Comparison of ENCODE assay signal across 18 cellular contexts in genomic region chrX:1649623-1650022, GRCh38. TPM values are rescaled to one million over a fixed set of nuclear protein-coding genes. Genes with fewer than 3 reads are reported as not detected.
DNase-seq lines count a peak whose midpoint lies in the region; ATAC-seq and TF ChIP-seq lines count a peak whose summit lies in the region.
"Had no signal": no experiment of that assay in that cellular context is flagged by ENCODE, and none has a peak within 500 bp of the region (broad histone marks: within the 10 kb centered on the region; RNA-seq: fewer than 3 reads in every experiment).

No MANE protein-coding gene starts in this region.

- no peaks in the 10 kb centered on the region for H3K79me2 ChIP-seq in PC-9 (ENCODE audit: low read depth)

- WGBS in neuronal stem cell (ENCODE audit: extremely low coverage in 2 of 2, insufficient read length in 2 of 2, insufficient replicate concordance in 1 of 2), 2 donors, result no CpG with 5 or more reads among the region's 7 CpGs
- 31 to 43% methylated on average over 7 of the region's 7 CpGs for WGBS in heart right ventricle, 2 donors

- H3F3A ChIP-seq in PC-9 (ENCODE audit: insufficient read depth, low read depth), result no peaks in the 10 kb centered on the region

- POLR2A ChIA-PET in PC-9 (lab: Charles Lee; ENCODE audit: unreplicated experiment), result no interaction called here

- no peaks in the 10 kb centered on the region for H3K79me1 ChIP-seq in neuronal stem cell (ENCODE audit: low read depth, low read length)

- H2BK5ac ChIP-seq in neuronal stem cell (ENCODE audit: low read length), result no peak overlapping the region

- H3K4me2 ChIP-seq in PC-9, result peak overlapping the region; percentile 34; the same call in 1 of the 2 replicates
- H3K4me2 ChIP-seq in neuronal stem cell (ENCODE audit: insufficient read depth, low read length, poor library complexity, severe bottlenecking), result peak overlapping the region; percentile 18

- peaks cover 9% of the 10 kb centered on the region; the same call in 1 of the 2 replicates for H3K27me3 ChIP-seq in PC-9 (ENCODE audit: insufficient read depth, low read depth)
- H3K27me3 ChIP-seq in neuronal stem cell (ENCODE audit: control insufficient read depth in 3 of 3, insufficient read depth in 3 of 3, low read depth in 1 of 3, low read length in 3 of 3), result peaks cover 0 to 2% (median 0%) of the 10 kb centered on the region in 3 experiments
- H3K27me3 ChIP-seq in heart right ventricle, result peaks cover 0 to 22% (median 0%) of the 10 kb centered on the region in 7 donors
- H3K27me3 ChIP-seq: upper lobe of right lung had no signal

- intact Hi-C loops in PC-9 (cut with micrococcal nuclease; ENCODE audit: unreplicated experiment) (loop anchor here (5.0 to 10.0 kb wide), 2 partner anchors 978 to 1165 kb away; no protein-coding TSS in a partner anchor), heart right ventricle (cut with DNase I) (loop anchor here in 7 of 10 donors (2.0 to 10.0 kb wide), 6 partner anchors 943 to 1175 kb away; partner anchors contain the start of gene GYG2 (in 2 of the 7))

- DNase-seq in EH (ENCODE audit: low read depth), result peak; percentile 9
- no peak for DNase-seq in PC-9
- DNase-seq in fibroblast of the aortic adventitia (ENCODE audit: low read depth), result no peak
- peak; percentile 63 for DNase-seq in neuronal stem cell (ENCODE audit: low spot score)
- DNase-seq in heart right ventricle, result no peak
- DNase-seq in NCI-H748 (lab: John Stamatoyannopoulos, UW; ENCODE audit: unreplicated experiment), result no peak
- DNase-seq in inferior parietal cortex (ENCODE audit: extremely low spot score), result no peak
- DNase-seq in NCI-H2227 (lab: John Stamatoyannopoulos, UW; ENCODE audit: unreplicated experiment), result no peak
- DNase-seq: activated CD4-positive, alpha-beta T cell treated with anti-CD3 and anti-CD28 coated beads for 1 hour; activated naive CD8-positive, alpha-beta T cell treated with anti-CD3 and anti-CD28 coated beads, Interleukin-2, amount 50 U/mL, for 24 hours; CD4-positive, alpha-beta T cell; KG1; kidney; NCI-H1417 treated with DMSO at 0.1 percent for 48 hours; NCI-H69; upper lobe of right lung had no signal

- no peak overlapping the region for H3K9ac ChIP-seq in neuronal stem cell (ENCODE audit: low read depth, low read length, poor library complexity)

- H3K18ac ChIP-seq in neuronal stem cell (ENCODE audit: low read length), result no peak overlapping the region

- no peak overlapping the region for H3K27ac ChIP-seq in PC-9
- no peak overlapping the region for H3K27ac ChIP-seq in neuronal stem cell (replicated peaks; ENCODE audit: low read length)
- no peak overlapping the region for H3K27ac ChIP-seq in heart right ventricle
- H3K27ac ChIP-seq: RWPE1, upper lobe of right lung had no signal

- H4K20me1 ChIP-seq in PC-9 (ENCODE audit: insufficient read depth), result no peaks in the 10 kb centered on the region

- CTCF ChIA-PET in PC-9 (lab: Charles Lee), result no interaction called here

- H3K9me2 ChIP-seq in PC-9 (ENCODE audit: insufficient read depth), result no peaks in the 10 kb centered on the region

- no peak overlapping the region for H2AK5ac ChIP-seq in neuronal stem cell (ENCODE audit: low read depth, low read length)

- H3K4me1 ChIP-seq in PC-9 (replicated peaks; ENCODE audit: insufficient read depth), result no peaks in the 10 kb centered on the region
- H3K4me1 ChIP-seq in neuronal stem cell (ENCODE audit: control insufficient read depth in 2 of 2, insufficient read depth in 1 of 2, low read depth in 1 of 2, low read length in 2 of 2), result peaks cover 2 to 4% of the 10 kb centered on the region in 2 donors
- H3K4me1 ChIP-seq in heart right ventricle, result no peaks in the 10 kb centered on the region
- H3K4me1 ChIP-seq: upper lobe of right lung had no signal

- H2AFZ ChIP-seq in PC-9, result no peak overlapping the region
- H2AFZ ChIP-seq in neuronal stem cell (ENCODE audit: low read length), result peak overlapping the region; percentile 80

- no peak overlapping the region for H4K91ac ChIP-seq in neuronal stem cell (ENCODE audit: low read depth, low read length, poor library complexity)

- no peak overlapping the region for H4K8ac ChIP-seq in neuronal stem cell (ENCODE audit: low read depth, low read length)

- TF ChIP-seq CTCF in PC-9 (conservative IDR thresholded peaks at IDR 0.05), result no peak
- no peak for TF ChIP-seq CTCF in fibroblast of the aortic adventitia (IDR thresholded peaks at IDR 0.05; ENCODE audit: insufficient read depth, low read length)
- no peak for TF ChIP-seq CTCF in heart right ventricle (IDR thresholded peaks at IDR 0.05)

- no peak overlapping the region for H3K14ac ChIP-seq in neuronal stem cell (ENCODE audit: low read length)

- no peak overlapping the region for H3K23ac ChIP-seq in neuronal stem cell (ENCODE audit: low read depth, low read length, poor library complexity)

- H3K4ac ChIP-seq in neuronal stem cell (ENCODE audit: low read length), result no peak overlapping the region

- ATAC-seq in heart right ventricle, result no peak
- ATAC-seq: activated naive CD8-positive, alpha-beta T cell treated with anti-CD3 and anti-CD28 coated beads, Interleukin-2, amount 50 U/mL, for 24 hours; upper lobe of right lung had no signal

- no TSS peak for BruUV-seq in PC-9 (replicated peaks; lab: Mats Ljungman, UMichigan)

- H3K4me3 ChIP-seq in PC-9, result no peak overlapping the region
- H3K4me3 ChIP-seq in fibroblast of the aortic adventitia (ENCODE audit: low read depth, low read length), result peak overlapping the region; percentile 46
- no peak overlapping the region for H3K4me3 ChIP-seq in neuronal stem cell (ENCODE audit: low read length in 2 of 2)
- H3K4me3 ChIP-seq in heart right ventricle, result no peak overlapping the region
- H3K4me3 ChIP-seq: upper lobe of right lung had no signal

- no peak overlapping the region for H2BK12ac ChIP-seq in neuronal stem cell (ENCODE audit: low read length)

- H3K9me3 ChIP-seq in PC-9 (ENCODE audit: insufficient read depth, low read depth), result peaks cover 3% of the 10 kb centered on the region; the same call in 1 of the 2 replicates
- peaks cover 7% of the 10 kb centered on the region in 2 donors for H3K9me3 ChIP-seq in neuronal stem cell (replicated peaks in 1 of 2; ENCODE audit: control insufficient read depth in 2 of 2, insufficient read depth in 1 of 2, low read depth in 1 of 2, low read length in 2 of 2)
- H3K9me3 ChIP-seq in heart right ventricle, result peaks cover 0 to 16% (median 9%) of the 10 kb centered on the region in 11 donors
- H3K9me3 ChIP-seq: upper lobe of right lung had no signal

- no peak overlapping the region for H2BK15ac ChIP-seq in neuronal stem cell (ENCODE audit: low read length)

- H3K36me3 ChIP-seq in PC-9 (ENCODE audit: low read depth) (no peaks in the 10 kb centered on the region), neuronal stem cell (replicated peaks in 1 of 2; ENCODE audit: control insufficient read depth in 2 of 2, insufficient read depth in 2 of 2, low read length in 2 of 2) (no peaks in the 10 kb centered on the region), heart right ventricle (no peaks in the 10 kb centered on the region)
- H3K36me3 ChIP-seq: upper lobe of right lung had no signal

- no peak overlapping the region for H2BK120ac ChIP-seq in neuronal stem cell (ENCODE audit: low read depth, low read length)

RNA-seq across cellular contexts. Expression of gene ASMT, which starts 34.8 kb away (rescaled TPM):
- total RNA-seq in PC-9 (2021) (not detected in 2 replicates), fibroblast of the aortic adventitia (ENCODE audit: low replicate concordance) (not detected in 2 replicates), heart right ventricle (not detected)
- polyA plus RNA-seq in neuronal stem cell (2013, experiment 1 of 2), result not detected
- polyA plus RNA-seq in neuronal stem cell (2013, experiment 2 of 2), result 0.06 TPM
- under 1 TPM; 0.09 to 0.37 TPM for polyA plus RNA-seq in heart right ventricle
- total RNA-seq: pulmonary artery endothelial cell, upper lobe of right lung had no signal

RNA-seq across cellular contexts. Expression of gene AKAP17A, which starts 58.2 kb away (rescaled TPM):
- total RNA-seq in PC-9 (2021) (28.3 and 29.2 TPM in 2 replicates), fibroblast of the aortic adventitia (ENCODE audit: low replicate concordance) (9.5 and 16.9 TPM in 2 replicates), heart right ventricle (10 to 100 TPM; 12.2 to 20.3 (median 15.8) TPM)
- 24.9 TPM for polyA plus RNA-seq in neuronal stem cell (2013, experiment 1 of 2)
- 23.8 TPM for polyA plus RNA-seq in neuronal stem cell (2013, experiment 2 of 2)
- 10 to 100 TPM; 21.1 to 35.6 TPM for polyA plus RNA-seq in heart right ventricle

Comparison
In these comparisons a context has a peak if more than half of its experiments do, and no peak if none do; other contexts are left out.
1. DNase-seq: peak in EH (single experiment) and neuronal stem cell (single experiment); none in PC-9 (0 of 2), fibroblast of the aortic adventitia (single experiment), heart right ventricle (0 of 2), NCI-H748 (single experiment), inferior parietal cortex (single experiment) and NCI-H2227 (single experiment).